Comparison of ENCODE assay signal across 22 cellular contexts in genomic region chr1:22210636-22211035, GRCh38.
DNase-seq lines count a peak whose midpoint lies in the region; ATAC-seq and TF ChIP-seq lines count a peak whose summit lies in the region.
"Had no signal": no experiment of that assay in that cellular context is flagged by ENCODE, and none has a peak within 500 bp of the region (broad histone marks: within the 10 kb centered on the region; RNA-seq: fewer than 3 reads in every experiment).

No MANE protein-coding gene starts in this region.

- intact Hi-C loops in sciatic nerve (cut with DNase I): no loop called here
- intact Hi-C loops in CD4-positive, alpha-beta T cell (cut with DNase I, micrococcal nuclease): no loop called here

- no peaks in the 10 kb centered on the region for H3K4me1 ChIP-seq in RWPE2 (ENCODE audit: insufficient read depth, poor library complexity, severe bottlenecking)

- TF ChIP-seq CTCF in RWPE2 (IDR thresholded peaks at IDR 0.05; ENCODE audit: poor library complexity, severe bottlenecking): no peak
- no peak for TF ChIP-seq CTCF in CD4-positive, alpha-beta T cell (IDR thresholded peaks at IDR 0.05)

- no peaks in the 10 kb centered on the region for H3K9me3 ChIP-seq in RWPE2 (ENCODE audit: severe bottlenecking)
- H3K9me3 ChIP-seq in CD4-positive, alpha-beta T cell (ENCODE audit: control insufficient read depth, low read length): no peaks in the 10 kb centered on the region
- H3K9me3 ChIP-seq: SJCRH30 had no signal

- peaks cover 65% of the 10 kb centered on the region for H3K27me3 Mint-ChIP-seq in CD4-positive, alpha-beta T cell

- H3K4me3 ChIP-seq in RWPE2 (ENCODE audit: severe bottlenecking): no peak overlapping the region
- H3K4me3 ChIP-seq: SJCRH30 had no signal

- H3K9me3 Mint-ChIP-seq in CD4-positive, alpha-beta T cell: no peaks in the 10 kb centered on the region

- no peak overlapping the region for H3K4me3 Mint-ChIP-seq in CD4-positive, alpha-beta T cell

- H3K27me3 ChIP-seq in RWPE2 (ENCODE audit: insufficient read depth, poor library complexity, severe bottlenecking): peaks cover 21% of the 10 kb centered on the region
- H3K27me3 ChIP-seq in CD4-positive, alpha-beta T cell (ENCODE audit: control insufficient read depth, insufficient read depth, low read length): peaks cover 56% of the 10 kb centered on the region
- H3K27me3 ChIP-seq: SJCRH30 had no signal

- POLR2A ChIA-PET in CD4-positive, alpha-beta T cell (lab: Charles Lee): no interaction called here

- no peaks in the 10 kb centered on the region for H3K4me1 Mint-ChIP-seq in CD4-positive, alpha-beta T cell (ENCODE audit: low read depth)

- CTCF ChIA-PET in CD4-positive, alpha-beta T cell (lab: Charles Lee): no interaction called here

- no peak overlapping the region for H3K27ac Mint-ChIP-seq in CD4-positive, alpha-beta T cell

- DNase-seq in activated effector memory CD4-positive, alpha-beta T cell treated with anti-CD3 and anti-CD28 coated beads, Interleukin-2, amount 50 U/mL, for 16 hours: peak; percentile 39
- DNase-seq in activated effector memory CD4-positive, alpha-beta T cell treated with Interleukin-2 at 50 U/mL for 16 hours: no peak
- DNase-seq in RWPE2 (ENCODE audit: low spot score): no peak
- DNase-seq in left kidney (ENCODE audit: low read depth, low spot score): peak; percentile 45
- DNase-seq in sciatic nerve (ENCODE audit: low spot score): peak; percentile 35
- no peak for DNase-seq in CD4-positive, alpha-beta T cell
- no peak for DNase-seq in A172 (ENCODE audit: low spot score)
- DNase-seq: 8988T, DMS153, DND-41, NCI-H1092, NCI-H1417 treated with DMSO at 0.1 percent for 48 hours, NCI-H1694 treated with DMSO at 0.1 percent for 48 hours, NCI-H2081 treated with DMSO at 0.1 percent for 48 hours, NCI-H2171, NCI-H226, NCI-H510A, SJCRH30 had no signal

- H3K27ac ChIP-seq in RWPE2 (ENCODE audit: poor library complexity, severe bottlenecking): no peak overlapping the region
- no peak overlapping the region for H3K27ac ChIP-seq in CD4-positive, alpha-beta T cell (ENCODE audit: low read depth, low read length)
- H3K27ac ChIP-seq: SJCRH30 had no signal

- no peaks in the 10 kb centered on the region for H3K36me3 Mint-ChIP-seq in CD4-positive, alpha-beta T cell (ENCODE audit: low read depth)

- no peaks in the 10 kb centered on the region for H3K36me3 ChIP-seq in RWPE2 (ENCODE audit: low read depth)
- H3K36me3 ChIP-seq: SJCRH30 had no signal

- ATAC-seq in RWPE2 (ENCODE audit: low read depth): 0 out of 3 replicates have a peak, but pooled peaks have one; percentile 36
- ATAC-seq in sciatic nerve: no peak
- ATAC-seq in CD4-positive, alpha-beta T cell (ENCODE audit: poor library complexity): no peak
- ATAC-seq in HG03280 (IDR thresholded peaks at IDR 0.05; ENCODE audit: unreplicated experiment): no peak
- ATAC-seq: HCT116, Right ventricle myocardium inferior, SK-N-SH treated with all-trans-retinoic acid at 6 μM for 48 hours had no signal

Comparison
In these comparisons a context has a peak if more than half of its experiments do, and no peak if none do; other contexts are left out.
1. DNase-seq: peak in activated effector memory CD4-positive, alpha-beta T cell treated with anti-CD3 and anti-CD28 coated beads, Interleukin-2, amount 50 U/mL, for 16 hours (single experiment), left kidney (single experiment) and sciatic nerve (single experiment); none in activated effector memory CD4-positive, alpha-beta T cell treated with Interleukin-2 at 50 U/mL for 16 hours (single experiment), RWPE2 (single experiment), CD4-positive, alpha-beta T cell (0 of 10) and A172 (single experiment).